15 cellular contexts compared by ENCODE assay signal in the genomic region with DNA sequence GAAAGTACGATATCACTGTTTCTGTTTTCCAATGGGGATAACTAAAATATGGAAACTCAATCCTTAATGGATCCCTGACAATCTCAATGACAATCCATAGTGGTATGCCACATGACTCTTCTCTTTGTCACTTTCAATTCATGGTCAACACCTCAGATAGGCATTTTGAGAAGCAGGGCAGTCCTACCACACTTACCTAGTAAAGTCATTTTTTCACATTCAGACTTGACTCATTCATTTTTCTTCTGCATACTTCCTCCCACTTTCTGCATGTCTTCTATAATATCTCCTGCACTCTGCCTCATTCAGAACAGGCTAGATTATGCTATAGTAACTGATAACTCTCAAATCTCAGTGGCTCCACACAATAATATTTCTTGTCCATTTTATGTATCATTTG.
A peak's percentile ranks its signal among the peaks of the same experiment; 100 is the strongest.
DNase-seq lines count a peak whose midpoint lies in the region; ATAC-seq and TF ChIP-seq lines count a peak whose summit lies in the region.
"Had no signal": no experiment of that assay in that cellular context is flagged by ENCODE, and none has a peak within 500 bp of the region (broad histone marks: within the 10 kb centered on the region; RNA-seq: fewer than 3 reads in every experiment).

No MANE protein-coding gene starts in this region.

- no peak overlapping the region for H3K4me3 Mint-ChIP-seq in WTC11
- no peak overlapping the region for H3K4me3 Mint-ChIP-seq in activated CD4-positive, alpha-beta T cell treated with anti-CD3 and anti-CD28 coated beads, Interleukin-2, amount 10 ng/mL, durations not matched to agents 7 days and 5 days
- H3K4me3 Mint-ChIP-seq: nephron progenitor cell had no signal

- no peak overlapping the region for H3K27ac Mint-ChIP-seq in WTC11
- H3K27ac Mint-ChIP-seq in activated CD4-positive, alpha-beta T cell treated with anti-CD3 and anti-CD28 coated beads, Interleukin-2, amount 10 ng/mL, durations not matched to agents 7 days and 5 days: no peak overlapping the region
- H3K27ac Mint-ChIP-seq: nephron progenitor cell had no signal

- H3K4me2 ChIP-seq in mammary epithelial cell (ENCODE audit: insufficient read depth, low read depth, low read length): peak overlapping the region; percentile 52

- WGBS in mammary epithelial cell (ENCODE audit: low coverage, missing lambda C conversion rate): 87% methylated on average over 1 of the region's 1 CpG

- peaks cover 19% of the 10 kb centered on the region for H3K79me2 ChIP-seq in mammary epithelial cell (ENCODE audit: insufficient read depth, low read length)

- no peaks in the 10 kb centered on the region for H3K36me3 ChIP-seq in mammary epithelial cell (ENCODE audit: insufficient read depth, low read length)

- peak; percentile 21 for DNase-seq in Caki2 (ENCODE audit: low read depth)
- peak; percentile 67 for DNase-seq in HT1080 (ENCODE audit: low read depth)
- peak; percentile 65 for DNase-seq in mammary epithelial cell
- peak; percentile 62 for DNase-seq in myocyte (ENCODE audit: low read depth)
- no peak for DNase-seq in DMS53 (lab: John Stamatoyannopoulos, UW)
- no peak for DNase-seq in WTC11 (ENCODE audit: low spot score)
- DNase-seq in activated CD4-positive, alpha-beta T cell treated with anti-CD3 and anti-CD28 coated beads, Interleukin-2, amount 10 ng/mL, durations not matched to agents 7 days and 5 days: no peak
- DNase-seq: activated CD8-positive, alpha-beta memory T cell treated with anti-CD3 and anti-CD28 coated beads for 24 hours; dorsolateral prefrontal cortex; NCI-H1417 treated with DMSO at 0.1 percent for 48 hours; NCI-H510A treated with DMSO at 0.1 percent for 48 hours; nephron progenitor cell; T1000 had no signal

- intact Hi-C loops in mammary epithelial cell (cut with micrococcal nuclease): no loop called here

- H3K27ac ChIP-seq in mammary epithelial cell (ENCODE audit: insufficient read depth, low read depth, low read length): peak overlapping the region; percentile 70
- H3K27ac ChIP-seq: dorsolateral prefrontal cortex had no signal

- H4K20me1 ChIP-seq in mammary epithelial cell (ENCODE audit: insufficient read depth, low read length): no peaks in the 10 kb centered on the region

- POLR2A ChIA-PET in WTC11 (lab: Charles Lee): no interaction called here
- POLR2A ChIA-PET in activated CD4-positive, alpha-beta T cell treated with anti-CD3 and anti-CD28 coated beads, Interleukin-2, amount 10 ng/mL, durations not matched to agents 7 days and 5 days (lab: Charles Lee): no interaction called here

- in situ Hi-C loops in Caki2 (cut with HindIII; ENCODE audit: low pct_unique_long_range_greater_than_20kb, low sequenced_read_pairs): no loop called here
- in situ Hi-C loops in mammary epithelial cell (cut with MboI; ENCODE audit: low sequenced_read_pairs in 2 of 2): no loop called here

- no peaks in the 10 kb centered on the region for H3K9me3 Mint-ChIP-seq in WTC11
- no peaks in the 10 kb centered on the region for H3K9me3 Mint-ChIP-seq in activated CD4-positive, alpha-beta T cell treated with anti-CD3 and anti-CD28 coated beads, Interleukin-2, amount 10 ng/mL, durations not matched to agents 7 days and 5 days
- H3K9me3 Mint-ChIP-seq: nephron progenitor cell had no signal

- no peak overlapping the region for H3K9ac ChIP-seq in mammary epithelial cell (ENCODE audit: insufficient read depth, low read length)

- H3K27me3 Mint-ChIP-seq in WTC11 (ENCODE audit: low read depth): no peaks in the 10 kb centered on the region
- H3K27me3 Mint-ChIP-seq in activated CD4-positive, alpha-beta T cell treated with anti-CD3 and anti-CD28 coated beads, Interleukin-2, amount 10 ng/mL, durations not matched to agents 7 days and 5 days: no peaks in the 10 kb centered on the region

- dilution Hi-C loops in mammary epithelial cell (cut with HindIII; ENCODE audit: low sequenced_read_pairs): no loop called here

- peaks cover 6% of the 10 kb centered on the region; the same call in 1 of the 2 replicates for H3K36me3 Mint-ChIP-seq in WTC11
- H3K36me3 Mint-ChIP-seq in activated CD4-positive, alpha-beta T cell treated with anti-CD3 and anti-CD28 coated beads, Interleukin-2, amount 10 ng/mL, durations not matched to agents 7 days and 5 days (ENCODE audit: low read depth): peaks cover 2% of the 10 kb centered on the region

- CTCF ChIA-PET in mammary epithelial cell (lab: Charles Lee; ENCODE audit: low non-redundant PET): interaction anchor here (0.6 kb wide), 1 partner anchor 33 kb away, joined by 5 read pairs; no protein-coding TSS in a partner anchor
- CTCF ChIA-PET in WTC11 (lab: Charles Lee): no interaction called here
- CTCF ChIA-PET in activated CD4-positive, alpha-beta T cell treated with anti-CD3 and anti-CD28 coated beads, Interleukin-2, amount 10 ng/mL, durations not matched to agents 7 days and 5 days (lab: Charles Lee): interaction anchor here (1.7 kb wide), 1 partner anchor 78 kb away, joined by 3 read pairs; no protein-coding TSS in a partner anchor

- TF ChIP-seq CTCF in mammary epithelial cell (conservative IDR thresholded peaks at IDR 0.05 in 1 of 2, IDR thresholded peaks at IDR 0.05 in 1 of 2; ENCODE audit: extremely low read depth in 1 of 2, insufficient read depth in 1 of 2, low read depth in 1 of 2, low read length in 2 of 2): no peak
- TF ChIP-seq CTCF in WTC11 (IDR thresholded peaks at IDR 0.05): no peak

- H3K4me3 ChIP-seq in mammary epithelial cell (replicated peaks in 1 of 3; ENCODE audit: insufficient read depth in 1 of 3, low read depth in 2 of 3, low read length in 3 of 3): no peak overlapping the region
- H3K4me3 ChIP-seq: dorsolateral prefrontal cortex, K562 had no signal

- peaks cover 43% of the 10 kb centered on the region for H3K4me1 ChIP-seq in mammary epithelial cell (ENCODE audit: insufficient read depth, low read length)

- no peak overlapping the region for H2AFZ ChIP-seq in mammary epithelial cell (ENCODE audit: low read depth, low read length)

- H3K4me1 Mint-ChIP-seq in WTC11: peaks cover 8% of the 10 kb centered on the region; the same call in 1 of the 2 replicates
- H3K4me1 Mint-ChIP-seq in activated CD4-positive, alpha-beta T cell treated with anti-CD3 and anti-CD28 coated beads, Interleukin-2, amount 10 ng/mL, durations not matched to agents 7 days and 5 days: peaks cover 4% of the 10 kb centered on the region
- H3K4me1 Mint-ChIP-seq: nephron progenitor cell had no signal

- no TSS peak for BruUV-seq in mammary epithelial cell (replicated peaks; lab: Mats Ljungman, UMichigan)

- ATAC-seq in GM19467 (IDR thresholded peaks at IDR 0.05; ENCODE audit: unreplicated experiment) (no peak), WTC11 (no peak)
- ATAC-seq: K562 had no signal

- H3K27me3 ChIP-seq in mammary epithelial cell (ENCODE audit: insufficient read depth, low read length): no peaks in the 10 kb centered on the region
- H3K27me3 ChIP-seq: dorsolateral prefrontal cortex had no signal

- no peaks in the 10 kb centered on the region for H3K9me3 ChIP-seq in mammary epithelial cell (replicated peaks; ENCODE audit: insufficient read depth, low read length)

TF ChIP-seq in WTC11, 78 proteins besides CTCF, POLR2A, EP300 and RAD21:
- TF ChIP-seq ZNF232 (CRISPR knock-in tag; IDR thresholded peaks at IDR 0.05) (no peak), EMX1 (CRISPR knock-in tag; IDR thresholded peaks at IDR 0.05) (no peak), TEAD1 (CRISPR knock-in tag; IDR thresholded peaks at IDR 0.05) (no peak), ZNF396 (CRISPR knock-in tag; IDR thresholded peaks at IDR 0.05; ENCODE audit: borderline replicate concordance) (no peak)

Comparison
In these comparisons a context has a peak if more than half of its experiments do, and no peak if none do; other contexts are left out.
1. DNase-seq: peak in Caki2 (single experiment), HT1080 (single experiment), mammary epithelial cell (single experiment) and myocyte (single experiment); none in DMS53 (single experiment), WTC11 (single experiment) and activated CD4-positive, alpha-beta T cell treated with anti-CD3 and anti-CD28 coated beads, Interleukin-2, amount 10 ng/mL, durations not matched to agents 7 days and 5 days (single experiment).